Comparison of ENCODE assay signal across 12 cellular contexts in genomic region chr20:31568773-31569162, GRCh38. TPM values are rescaled to one million over a fixed set of nuclear protein-coding genes. Genes with fewer than 3 reads are reported as not detected.
A peak's percentile ranks its signal among the peaks of the same experiment; 100 is the strongest.
DNase-seq lines count a peak whose midpoint lies in the region; ATAC-seq and TF ChIP-seq lines count a peak whose summit lies in the region.
"Had no signal": no experiment of that assay in that cellular context is flagged by ENCODE, and none has a peak within 500 bp of the region (broad histone marks: within the 10 kb centered on the region; RNA-seq: fewer than 3 reads in every experiment).

No MANE protein-coding gene starts in this region.

- peak overlapping the region; percentile 29 for H3K9ac ChIP-seq in mesendoderm (ENCODE audit: low read length)

- no peak overlapping the region for H4K5ac ChIP-seq in mesendoderm (ENCODE audit: low read length)

- DNase-seq in activated naive CD4-positive, alpha-beta T cell treated with anti-CD3 and anti-CD28 coated beads, Interleukin-2, amount 50 U/mL, for 72 hours (ENCODE audit: low spot score in 2 of 2): no peak
- no peak for DNase-seq in activated naive CD4-positive, alpha-beta T cell treated with anti-CD3 and anti-CD28 coated beads, Interleukin-2, amount 50 U/mL, for 16 hours
- DNase-seq in adrenal gland (no peak), mesendoderm (no peak), upper lobe of left lung (no peak), hepatic stellate cell (ENCODE audit: low spot score) (no peak)
- DNase-seq: MG63; NK-92 treated with Interleukin-12 subunit alpha and Interleukin-12 subunit beta, amount 100 ng/mL, for 24 hours had no signal

- TF ChIP-seq CTCF in adrenal gland (IDR thresholded peaks at IDR 0.05) (no peak), upper lobe of left lung (IDR thresholded peaks at IDR 0.05) (no peak)

- H3K9me3 Mint-ChIP-seq in activated naive CD4-positive, alpha-beta T cell treated with anti-CD3 and anti-CD28 coated beads, Interleukin-2, amount 50 U/mL, for 72 hours: no peaks in the 10 kb centered on the region

- no peak for ATAC-seq in activated naive CD4-positive, alpha-beta T cell treated with anti-CD3 and anti-CD28 coated beads, Interleukin-2, amount 50 U/mL, for 72 hours
- ATAC-seq in upper lobe of left lung (ENCODE audit: low FRiP score in 2 of 2) (no peak), GM21360 (IDR thresholded peaks at IDR 0.05; ENCODE audit: unreplicated experiment) (no peak), HG02870 (IDR thresholded peaks at IDR 0.05; ENCODE audit: unreplicated experiment) (no peak)

- H4K8ac ChIP-seq in mesendoderm (ENCODE audit: low read depth, low read length): no peak overlapping the region

- peak overlapping the region; percentile 16 for H2BK5ac ChIP-seq in mesendoderm (ENCODE audit: low read length)

- no peak overlapping the region for H2BK15ac ChIP-seq in mesendoderm (replicated peaks; ENCODE audit: low read depth)

- H3K56ac ChIP-seq in mesendoderm (ENCODE audit: low read length): peak overlapping the region; percentile 52

- H3K36me3 ChIP-seq in adrenal gland (replicated peaks in 1 of 2) (peaks cover 0 to 30% of the 10 kb centered on the region in 2 donors), mesendoderm (ENCODE audit: control insufficient read depth, insufficient read depth, low read length) (peaks cover 6% of the 10 kb centered on the region), upper lobe of left lung (peaks cover 10 to 56% (median 28%) of the 10 kb centered on the region in 4 donors)

- TF ChIP-seq EP300 in upper lobe of left lung (IDR thresholded peaks at IDR 0.05): no peak

- H3K4me1 ChIP-seq in adrenal gland (replicated peaks in 1 of 2) (peaks cover 12 to 19% of the 10 kb centered on the region in 2 donors), mesendoderm (ENCODE audit: control insufficient read depth, low read depth, low read length) (peaks cover 9% of the 10 kb centered on the region), upper lobe of left lung (peaks cover 29 to 48% (median 43%) of the 10 kb centered on the region in 4 donors)

- intact Hi-C loops in adrenal gland (cut with DNase I): loop anchor here in 1 of 2 donors (5.0 kb wide), 1 partner anchor 44 kb away; no protein-coding TSS in a partner anchor

- H2AK5ac ChIP-seq in mesendoderm (ENCODE audit: low read length): no peak overlapping the region

- no peaks in the 10 kb centered on the region for H3K79me2 ChIP-seq in mesendoderm (ENCODE audit: control insufficient read depth, insufficient read depth, low read length)

- H3K27ac Mint-ChIP-seq in activated naive CD4-positive, alpha-beta T cell treated with anti-CD3 and anti-CD28 coated beads, Interleukin-2, amount 50 U/mL, for 72 hours: peak overlapping the region; percentile 72 to 79
- H3K27ac Mint-ChIP-seq: B cell had no signal

- no peak overlapping the region for H3K23ac ChIP-seq in mesendoderm (ENCODE audit: low read length)

- no peak overlapping the region for H3K4me2 ChIP-seq in mesendoderm (ENCODE audit: low read length)

- H3K27me3 ChIP-seq in adrenal gland: no peaks in the 10 kb centered on the region
- no peaks in the 10 kb centered on the region for H3K27me3 ChIP-seq in mesendoderm (ENCODE audit: insufficient read depth, low read length, poor library complexity)
- H3K27me3 ChIP-seq in upper lobe of left lung: no peaks in the 10 kb centered on the region
- H3K27me3 ChIP-seq: MG63, spleen had no signal

- H3K9me3 ChIP-seq in adrenal gland (replicated peaks in 1 of 3): no peaks in the 10 kb centered on the region
- H3K9me3 ChIP-seq in upper lobe of left lung: no peaks in the 10 kb centered on the region
- H3K9me3 ChIP-seq: MG63, spleen had no signal

- H3K27ac ChIP-seq in adrenal gland (peak overlapping the region in 3 of 5 donors; percentile 24 to 95 (median 93)), mesendoderm (ENCODE audit: low read depth, low read length) (peak overlapping the region; percentile 6), upper lobe of left lung (peak overlapping the region; percentile 89 to 97 (median 92))

- peak overlapping the region; percentile 36 for H3K4ac ChIP-seq in mesendoderm (ENCODE audit: low read depth, low read length)

- WGBS in adrenal gland, 4 donors: 79 to 89% (median 81%) methylated on average over 4 to 5 of the region's 5 CpGs
- no CpG with 5 or more reads among the region's 5 CpGs for WGBS in mesendoderm (ENCODE audit: extremely low coverage, insufficient coverage, low lambda C conversion rate)
- WGBS in upper lobe of left lung, 2 donors: 82 to 89% methylated on average over 4 to 5 of the region's 5 CpGs

- peaks cover 2% of the 10 kb centered on the region for H3K79me1 ChIP-seq in mesendoderm (ENCODE audit: low read length)

- H2BK120ac ChIP-seq in mesendoderm (ENCODE audit: low read depth, low read length): no peak overlapping the region

- no peak overlapping the region for H3K4me3 ChIP-seq in adrenal gland
- H3K4me3 ChIP-seq in mesendoderm (ENCODE audit: low read length): no peak overlapping the region
- no peak overlapping the region for H3K4me3 ChIP-seq in upper lobe of left lung
- H3K4me3 ChIP-seq: MG63, spleen had no signal

- no peak overlapping the region for H3K18ac ChIP-seq in mesendoderm (ENCODE audit: low read length)

- peaks cover 0 to 6% of the 10 kb centered on the region in 2 donors for H3K36me3 Mint-ChIP-seq in activated naive CD4-positive, alpha-beta T cell treated with anti-CD3 and anti-CD28 coated beads, Interleukin-2, amount 50 U/mL, for 72 hours

- TF ChIP-seq POLR2A in adrenal gland (IDR thresholded peaks at IDR 0.05): no peak
- no peak for TF ChIP-seq POLR2A in upper lobe of left lung (IDR thresholded peaks at IDR 0.05)

RNA-seq across cellular contexts. Expression of gene ID1, which starts 36.3 kb away (rescaled TPM):
- total RNA-seq in activated naive CD4-positive, alpha-beta T cell treated with anti-CD3 and anti-CD28 coated beads, Interleukin-2, amount 50 U/mL, for 72 hours: 10 to 100 TPM in 1 of 2 donors, 1 to 10 TPM in 1; 1.4 to 19.4 TPM
- total RNA-seq in adrenal gland (100 to 1,000 TPM in 7 of 8 donors, 10 to 100 TPM in 1; 60.7 to 468 (median 113) TPM), upper lobe of left lung (100 to 1,000 TPM; 226 to 911 (median 570) TPM)
- polyA plus RNA-seq in adrenal gland: 100 to 1,000 TPM in 2 of 3 donors, 10 to 100 TPM in 1; 19.8 to 357 (median 192) TPM
- 298 TPM for polyA plus RNA-seq in mesendoderm (2013, experiment 1 of 2)
- 282 TPM for polyA plus RNA-seq in mesendoderm (2013, experiment 2 of 2)

RNA-seq across cellular contexts. Expression of gene HM13, which starts 54.5 kb away (rescaled TPM):
- total RNA-seq in activated naive CD4-positive, alpha-beta T cell treated with anti-CD3 and anti-CD28 coated beads, Interleukin-2, amount 50 U/mL, for 72 hours: 100 to 1,000 TPM; 108 to 124 TPM
- 100 to 1,000 TPM in 6 of 8 donors, 10 to 100 TPM in 2; 80.5 to 356 (median 153) TPM for total RNA-seq in adrenal gland
- 100 to 1,000 TPM; 177 to 241 (median 236) TPM for polyA plus RNA-seq in adrenal gland
- polyA plus RNA-seq in mesendoderm (2013, experiment 1 of 2): 135 TPM
- polyA plus RNA-seq in mesendoderm (2013, experiment 2 of 2): 133 TPM
- total RNA-seq in upper lobe of left lung: 100 to 1,000 TPM in 2 of 6 donors, 10 to 100 TPM in 4; 58.7 to 186 (median 81.6) TPM

Comparison
In these comparisons a context has a peak if more than half of its experiments do, and no peak if none do; other contexts are left out.
1. H3K27ac ChIP-seq: peak in every context shown above with its lines; median percentile 93 in adrenal gland; 92 in upper lobe of left lung; 6 in mesendoderm.